In the genomic region with DNA sequence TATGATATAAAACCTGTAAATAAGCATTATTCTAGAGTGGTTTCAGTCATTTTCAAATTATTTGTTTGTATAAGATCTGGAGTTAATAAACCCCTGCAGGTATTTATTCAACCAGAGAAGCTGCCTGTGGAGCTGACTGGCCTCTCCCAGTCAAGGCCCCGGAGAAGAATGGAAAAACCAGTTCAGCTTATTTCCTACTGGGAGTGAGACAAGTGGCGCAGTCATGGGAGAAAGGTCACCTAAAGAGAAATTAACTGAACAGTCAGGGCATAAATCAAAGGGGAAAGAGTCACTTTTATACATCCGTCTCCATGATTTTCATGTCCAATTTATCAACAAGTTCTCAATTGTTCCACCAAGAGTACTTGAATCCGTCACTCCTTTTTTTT, we compare ENCODE assay signal across 23 cellular contexts.
DNase-seq lines count a peak whose midpoint lies in the region; ATAC-seq and TF ChIP-seq lines count a peak whose summit lies in the region.
"Had no signal": no experiment of that assay in that cellular context is flagged by ENCODE, and none has a peak within 500 bp of the region (broad histone marks: within the 10 kb centered on the region; RNA-seq: fewer than 3 reads in every experiment).

No MANE protein-coding gene starts in this region.

- no peaks in the 10 kb centered on the region for H3F3A ChIP-seq in smooth muscle cell (ENCODE audit: low read depth)

- no peak overlapping the region for H3K27ac Mint-ChIP-seq in activated T-helper 17 cell treated with anti-CD3 and anti-CD28 coated beads, Interleukin-2, amount 50 U/mL, for 72 hours
- H3K27ac Mint-ChIP-seq: activated T-cell treated with anti-CD3 and anti-CD28 coated beads, Interleukin-2, amount 50 U/mL, for 72 hours; CD8-positive, alpha-beta memory T cell; stimulated activated naive CD8-positive, alpha-beta T cell treated with anti-CD3 and anti-CD28 coated beads, Interleukin-15, Interleukin-2, amounts not matched to agents 100 ng/mL and 50 ng/mL, for 24 hours had no signal

- H3K9me3 Mint-ChIP-seq in activated T-helper 17 cell treated with anti-CD3 and anti-CD28 coated beads, Interleukin-2, amount 50 U/mL, for 72 hours = no peaks in the 10 kb centered on the region
- H3K9me3 Mint-ChIP-seq: activated T-cell treated with anti-CD3 and anti-CD28 coated beads, Interleukin-2, amount 50 U/mL, for 72 hours; central memory CD8-positive, alpha-beta T cell; stimulated activated naive CD8-positive, alpha-beta T cell treated with anti-CD3 and anti-CD28 coated beads, Interleukin-15, Interleukin-2, amounts not matched to agents 100 ng/mL and 50 ng/mL, for 24 hours had no signal

- no peak for ATAC-seq in activated T-helper 17 cell treated with anti-CD3 and anti-CD28 coated beads, Interleukin-2, amount 50 U/mL, for 72 hours (replicated peaks)
- ATAC-seq in HG03469 (IDR thresholded peaks at IDR 0.05; ENCODE audit: unreplicated experiment) = no peak
- ATAC-seq: activated T-cell treated with anti-CD3 and anti-CD28 coated beads, Interleukin-2, amount 50 U/mL, for 72 hours; HepG2; psoas muscle had no signal

- no peaks in the 10 kb centered on the region for H3K36me3 Mint-ChIP-seq in activated T-helper 17 cell treated with anti-CD3 and anti-CD28 coated beads, Interleukin-2, amount 50 U/mL, for 72 hours (ENCODE audit: low read depth)
- H3K36me3 Mint-ChIP-seq: CD8-positive, alpha-beta memory T cell had no signal

- no peaks in the 10 kb centered on the region for H3K27me3 Mint-ChIP-seq in activated T-helper 17 cell treated with anti-CD3 and anti-CD28 coated beads, Interleukin-2, amount 50 U/mL, for 72 hours
- H3K27me3 Mint-ChIP-seq: central memory CD8-positive, alpha-beta T cell; stimulated activated naive CD8-positive, alpha-beta T cell treated with anti-CD3 and anti-CD28 coated beads, Interleukin-15, Interleukin-2, amounts not matched to agents 100 ng/mL and 50 ng/mL, for 24 hours had no signal

- no peak overlapping the region for H2AFZ ChIP-seq in smooth muscle cell (ENCODE audit: low read depth)

- no peak for TF ChIP-seq CTCF in LNCaP clone FGC (IDR thresholded peaks at IDR 0.05; ENCODE audit: control insufficient read depth, extremely low read depth, insufficient read depth)
- TF ChIP-seq CTCF in epithelial cell of esophagus (IDR thresholded peaks at IDR 0.05; ENCODE audit: insufficient read depth, low read depth, low read length, missing control alignments) = no peak
- no peak for TF ChIP-seq CTCF in smooth muscle cell (IDR thresholded peaks at IDR 0.05; ENCODE audit: borderline replicate concordance, insufficient read depth, poor library complexity, severe bottlenecking)

- WGBS in smooth muscle cell (ENCODE audit: low lambda C conversion rate) = 83% methylated on average over 4 of the region's 4 CpGs

- no peak overlapping the region for H3K4me2 ChIP-seq in smooth muscle cell

- no peak overlapping the region for H3K9ac ChIP-seq in smooth muscle cell (ENCODE audit: low read depth)

- no peaks in the 10 kb centered on the region for H3K4me1 Mint-ChIP-seq in activated T-helper 17 cell treated with anti-CD3 and anti-CD28 coated beads, Interleukin-2, amount 50 U/mL, for 72 hours
- H3K4me1 Mint-ChIP-seq: CD8-positive, alpha-beta memory T cell; central memory CD8-positive, alpha-beta T cell had no signal

- H3K4me1 ChIP-seq in smooth muscle cell (ENCODE audit: low read depth) = peaks cover 15% of the 10 kb centered on the region
- H3K4me1 ChIP-seq: psoas muscle had no signal

- H3K27me3 ChIP-seq in smooth muscle cell (ENCODE audit: low read depth) = no peaks in the 10 kb centered on the region

- peak overlapping the region; percentile 20 for H3K27ac ChIP-seq in smooth muscle cell (ENCODE audit: low read depth)
- H3K27ac ChIP-seq: psoas muscle had no signal

- no peaks in the 10 kb centered on the region for H3K36me3 ChIP-seq in smooth muscle cell (ENCODE audit: low read depth)

- H3K79me2 ChIP-seq in smooth muscle cell (ENCODE audit: low read depth) = no peaks in the 10 kb centered on the region

- H3K4me3 ChIP-seq in LNCaP clone FGC (ENCODE audit: low read depth, low read length) (no peak overlapping the region), epithelial cell of esophagus (ENCODE audit: low read length) (no peak overlapping the region), smooth muscle cell (no peak overlapping the region)
- H3K4me3 ChIP-seq: psoas muscle had no signal

- DNase-seq in LNCaP clone FGC (ENCODE audit: low read depth) (peak; percentile 63), NCI-H69 (lab: John Stamatoyannopoulos, UW) (peak; percentile 86), epithelial cell of esophagus (ENCODE audit: low read depth) (peak; percentile 72), smooth muscle cell (lab: John Stamatoyannopoulos, UW; ENCODE audit: unreplicated experiment) (no peak)
- no peak for DNase-seq in activated CD4-positive, alpha-beta T cell treated with anti-CD3 and anti-CD28 coated beads, Interleukin-2, amount 50 U/mL, for 1 hour
- DNase-seq: activated CD4-positive, alpha-beta T cell treated with anti-CD3 and anti-CD28 coated beads for 1 hour; activated naive CD4-positive, alpha-beta T cell treated with anti-CD3 and anti-CD28 coated beads, Interleukin-2, amount 50 U/mL, for 16 hours; activated T-cell treated with anti-CD3 and anti-CD28 coated beads, Interleukin-2, amount 50 U/mL, for 72 hours; anterior cingulate cortex; CD8-positive, alpha-beta memory T cell; effector CD8-positive, alpha-beta T cell; midbrain; NCI-H1436; psoas muscle; RPMI8226; stimulated activated CD4-positive, alpha-beta T cell treated with anti-CD3 and anti-CD28 coated beads, Interleukin-4, amount 100 ng/mL, for 1 hour; T1000; trophoblast cell had no signal

- H3K4me3 Mint-ChIP-seq in activated T-helper 17 cell treated with anti-CD3 and anti-CD28 coated beads, Interleukin-2, amount 50 U/mL, for 72 hours = no peak overlapping the region
- H3K4me3 Mint-ChIP-seq: activated T-cell treated with anti-CD3 and anti-CD28 coated beads, Interleukin-2, amount 50 U/mL, for 72 hours; CD8-positive, alpha-beta memory T cell; central memory CD8-positive, alpha-beta T cell; stimulated activated naive CD8-positive, alpha-beta T cell treated with anti-CD3 and anti-CD28 coated beads, Interleukin-15, Interleukin-2, amounts not matched to agents 100 ng/mL and 50 ng/mL, for 24 hours had no signal

- H4K20me1 ChIP-seq in smooth muscle cell (ENCODE audit: low read depth) = no peaks in the 10 kb centered on the region

- H3K9me3 ChIP-seq in smooth muscle cell (replicated peaks; ENCODE audit: low read depth) = no peaks in the 10 kb centered on the region
- H3K9me3 ChIP-seq: psoas muscle had no signal

Comparison
In these comparisons a context has a peak if more than half of its experiments do, and no peak if none do; other contexts are left out.
1. DNase-seq: peak in LNCaP clone FGC (single experiment), NCI-H69 (single experiment) and epithelial cell of esophagus (single experiment); none in smooth muscle cell (single experiment) and activated CD4-positive, alpha-beta T cell treated with anti-CD3 and anti-CD28 coated beads, Interleukin-2, amount 50 U/mL, for 1 hour (single experiment).